8 cellular contexts compared by ENCODE assay signal in genomic region chr19:13277104-13277809, GRCh38.
DNase-seq lines count a peak whose midpoint lies in the region; ATAC-seq and TF ChIP-seq lines count a peak whose summit lies in the region.

No MANE protein-coding gene starts in this region.

- H3K27me3 Mint-ChIP-seq in Caco-2 (ENCODE audit: insufficient read depth, unreplicated experiment) (no peaks in the 10 kb centered on the region), memory B cell (peaks cover 5% of the 10 kb centered on the region)

- H3K4me3 Mint-ChIP-seq in Caco-2 (ENCODE audit: unreplicated experiment) (no peak overlapping the region), memory B cell (peak overlapping the region; percentile 14)

- H3K4me1 ChIP-seq in Caco-2, result no peaks in the 10 kb centered on the region

- CTCF ChIA-PET in Caco-2 (lab: Charles Lee) (interaction anchor here (0.5 to 2.8 kb wide), 11 partner anchors 9 to 1807 kb away, joined by 3 to 15 read pairs (median 4); no protein-coding TSS in a partner anchor), HEK293T (lab: Yijun Ruan, JAX) (interaction anchor here (0.7 to 2.2 kb wide), 9 partner anchors 11 to 312 kb away, joined by 3 to 10 read pairs (median 4); no protein-coding TSS in a partner anchor)

- no peaks in the 10 kb centered on the region for H3K4me1 Mint-ChIP-seq in Caco-2 (ENCODE audit: low read depth, unreplicated experiment)
- peaks cover 12% of the 10 kb centered on the region for H3K4me1 Mint-ChIP-seq in memory B cell

- no peaks in the 10 kb centered on the region for H3K27me3 ChIP-seq in Caco-2 (replicated peaks; ENCODE audit: control insufficient read depth, insufficient read depth, low read length)

- H3K9me3 Mint-ChIP-seq in Caco-2 (ENCODE audit: unreplicated experiment), result no peaks in the 10 kb centered on the region
- H3K9me3 Mint-ChIP-seq in memory B cell, result no peaks in the 10 kb centered on the region

- no peaks in the 10 kb centered on the region for H3K36me3 ChIP-seq in Caco-2 (ENCODE audit: control insufficient read depth, insufficient read depth, low read length)

- H3K9me3 ChIP-seq in Caco-2, result no peaks in the 10 kb centered on the region

- POLR2A ChIA-PET in Caco-2 (lab: Charles Lee) (interaction anchor here (0.6 kb wide), 1 partner anchor 331 kb away, joined by 7 read pairs; no protein-coding TSS in a partner anchor), HEK293T (lab: Yijun Ruan, JAX) (no interaction called here)

- BruUV-seq in Caco-2 (replicated peaks; lab: Mats Ljungman, UMichigan), result no TSS peak

- intact Hi-C loops in Caco-2 (cut with micrococcal nuclease; ENCODE audit: unreplicated experiment), result loop anchor here (1.0 kb wide), 2 partner anchors 154 to 312 kb away; no protein-coding TSS in a partner anchor

- H3K4me3 ChIP-seq in Caco-2 (ENCODE audit: low read depth, low read length), result no peak overlapping the region

- peak; percentile 54 to 77 for DNase-seq in Caco-2
- peak; percentile 65 for DNase-seq in HEK293T (ENCODE audit: extremely low spot score)
- peak; percentile 10 for DNase-seq in NCI-H748 treated with DMSO at 0.1 percent for 48 hours (lab: John Stamatoyannopoulos, UW)
- peak; percentile 50 for DNase-seq in activated CD4-positive, alpha-beta T cell treated with anti-CD3 and anti-CD28 coated beads, Interleukin-2, amount 50 U/mL, for 1 hour
- DNase-seq in ecto neural progenitor cell (ENCODE audit: low spot score), result peak; percentile 60
- DNase-seq in memory B cell (ENCODE audit: low spot score in 2 of 2), result peak; percentile 71 to 77
- peak; percentile 27 to 40 for DNase-seq in stimulated activated CD8-positive, alpha-beta memory T cell treated with anti-CD3 and anti-CD28 coated beads, Interleukin-2, amount 100 ng/mL, for 48 hours (ENCODE audit: low read depth in 2 of 2)

- TF ChIP-seq CTCF in Caco-2 (IDR thresholded peaks at IDR 0.05; ENCODE audit: insufficient read depth in 1 of 2, low read depth in 1 of 2, low read length in 1 of 2, severe bottlenecking in 1 of 2, unreplicated experiment in 1 of 2), result peak; percentile 42 to 57

- H3K27ac Mint-ChIP-seq in Caco-2 (ENCODE audit: unreplicated experiment), result no peak overlapping the region
- no peak overlapping the region for H3K27ac Mint-ChIP-seq in memory B cell

- peaks cover 5% of the 10 kb centered on the region for H3K36me3 Mint-ChIP-seq in Caco-2 (ENCODE audit: insufficient read depth, unreplicated experiment)
- H3K36me3 Mint-ChIP-seq in memory B cell, result no peaks in the 10 kb centered on the region

- peak; percentile 88 for ATAC-seq in memory B cell (ENCODE audit: low read depth)
- no peak for ATAC-seq in GM21390 (IDR thresholded peaks at IDR 0.05; ENCODE audit: unreplicated experiment)

TF ChIP-seq in HEK293T, 16 proteins besides CTCF, POLR2A, EP300 and RAD21:
- peak; percentile 66 for TF ChIP-seq ZNF384 (IDR thresholded peaks at IDR 0.05)
- TF ChIP-seq ELF4 (IDR thresholded peaks at IDR 0.05), result no peak

Comparison
In these comparisons a context has a peak if more than half of its experiments do, and no peak if none do; other contexts are left out.
1. DNase-seq: peak in every context shown above with its lines; median percentile 74 in memory B cell; 66 in Caco-2; 65 in HEK293T; 60 in ecto neural progenitor cell; 50 in activated CD4-positive, alpha-beta T cell treated with anti-CD3 and anti-CD28 coated beads, Interleukin-2, amount 50 U/mL, for 1 hour; 34 in stimulated activated CD8-positive, alpha-beta memory T cell treated with anti-CD3 and anti-CD28 coated beads, Interleukin-2, amount 100 ng/mL, for 48 hours; 10 in NCI-H748 treated with DMSO at 0.1 percent for 48 hours.